ENCODE assay signal across 8 cellular contexts in genomic region chr10:79608505-79609375, GRCh38. TPM values are rescaled to one million over a fixed set of nuclear protein-coding genes. Genes with fewer than 3 reads are reported as not detected.
A peak's percentile ranks its signal among the peaks of the same experiment; 100 is the strongest.
DNase-seq lines count a peak whose midpoint lies in the region; ATAC-seq and TF ChIP-seq lines count a peak whose summit lies in the region.

No MANE protein-coding gene starts in this region.

- H3K4me1 Mint-ChIP-seq in T-cell, result peaks cover 0 to 7% (median 0%) of the 10 kb centered on the region in 3 donors
- peaks cover 6% of the 10 kb centered on the region for H3K4me1 Mint-ChIP-seq in endothelial cell (ENCODE audit: unreplicated experiment)

- H3K4me3 ChIP-seq in DND-41 (ENCODE audit: low read depth in 1 of 2, low read length in 2 of 2) (no peak overlapping the region), osteoblast (ENCODE audit: insufficient read depth, low read length) (no peak overlapping the region)

- H4K20me1 ChIP-seq in DND-41 (ENCODE audit: insufficient read depth, low read length), result no peaks in the 10 kb centered on the region
- H4K20me1 ChIP-seq in osteoblast (ENCODE audit: insufficient read depth, low read length), result no peaks in the 10 kb centered on the region

- H3K79me2 ChIP-seq in DND-41 (ENCODE audit: insufficient read depth, low read length), result no peaks in the 10 kb centered on the region
- H3K79me2 ChIP-seq in osteoblast (ENCODE audit: insufficient read depth, low read length), result no peaks in the 10 kb centered on the region

- H3K27me3 ChIP-seq in DND-41 (ENCODE audit: insufficient read depth, low read length, poor library complexity) (no peaks in the 10 kb centered on the region), osteoblast (ENCODE audit: insufficient read depth, low read length) (peaks cover 22% of the 10 kb centered on the region)

- H3K9me3 ChIP-seq in DND-41 (ENCODE audit: insufficient read depth, low read length, severe bottlenecking) (no peaks in the 10 kb centered on the region), osteoblast (ENCODE audit: low read depth, low read length) (no peaks in the 10 kb centered on the region)

- no peak overlapping the region for H3K27ac ChIP-seq in DND-41 (ENCODE audit: low read length)
- no peak overlapping the region for H3K27ac ChIP-seq in osteoblast (ENCODE audit: low read depth, low read length)

- no peak overlapping the region for H3K4me3 Mint-ChIP-seq in T-cell
- no peak overlapping the region for H3K4me3 Mint-ChIP-seq in endothelial cell (ENCODE audit: unreplicated experiment)

- peak; percentile 46 for DNase-seq in DND-41
- peak; percentile 61 for DNase-seq in HEK293T (ENCODE audit: extremely low spot score)
- peak in 19 of 34 experiments; percentile 4 to 36 (median 19) for DNase-seq in T-cell
- peak; percentile 70 for DNase-seq in endothelial cell (ENCODE audit: low spot score)
- no peak for DNase-seq in osteoblast (ENCODE audit: insufficient read length, low spot score, missing footprints)
- no peak for DNase-seq in NCI-H2081 treated with DMSO at 0.1 percent for 48 hours (lab: John Stamatoyannopoulos, UW)
- DNase-seq in AG20443 (ENCODE audit: low spot score), result no peak

- ATAC-seq in DND-41 (ENCODE audit: insufficient read depth, low read depth) (peak; percentile 73), T-cell (replicated peaks in 1 of 4) (no peak), HG03280 (IDR thresholded peaks at IDR 0.05; ENCODE audit: unreplicated experiment) (no peak)

- TF ChIP-seq CTCF in DND-41 (IDR thresholded peaks at IDR 0.05; ENCODE audit: borderline replicate concordance, extremely low read depth, low read length, poor library complexity, severe bottlenecking), result peak; percentile 73
- peak; percentile 70 for TF ChIP-seq CTCF in endothelial cell (IDR thresholded peaks at IDR 0.05; ENCODE audit: unreplicated experiment)
- TF ChIP-seq CTCF in osteoblast (IDR thresholded peaks at IDR 0.05; ENCODE audit: extremely low read depth, low read depth, low read length), result peak; percentile 61

- POLR2A ChIA-PET in HEK293T (lab: Yijun Ruan, JAX), result no interaction called here
- POLR2A ChIA-PET in T-cell (lab: Charles Lee), result no interaction called here

- H3K4me2 ChIP-seq in DND-41 (ENCODE audit: insufficient read depth, low read length), result no peak overlapping the region
- no peak overlapping the region for H3K4me2 ChIP-seq in osteoblast (ENCODE audit: insufficient read depth, low read length)

- H3K27me3 Mint-ChIP-seq in T-cell (peaks cover 0 to 4% of the 10 kb centered on the region in 2 donors), endothelial cell (ENCODE audit: unreplicated experiment) (peaks cover 6% of the 10 kb centered on the region)

- H3K4me1 ChIP-seq in DND-41 (ENCODE audit: insufficient read depth, low read length) (no peaks in the 10 kb centered on the region), osteoblast (ENCODE audit: insufficient read depth, low read length) (no peaks in the 10 kb centered on the region)

- no peak overlapping the region for H3K9ac ChIP-seq in DND-41 (ENCODE audit: low read depth, low read length)

- H3K9me3 Mint-ChIP-seq in T-cell (no peaks in the 10 kb centered on the region), endothelial cell (ENCODE audit: unreplicated experiment) (no peaks in the 10 kb centered on the region)

- no peak overlapping the region for H3K27ac Mint-ChIP-seq in T-cell
- no peak overlapping the region for H3K27ac Mint-ChIP-seq in endothelial cell (ENCODE audit: unreplicated experiment)

- CTCF ChIA-PET in HEK293T (lab: Yijun Ruan, JAX) (interaction anchor here (1.0 kb wide), 1 partner anchor 15 kb away, joined by 4 read pairs; no protein-coding TSS in a partner anchor), T-cell (lab: Charles Lee) (no interaction called here)

- no peaks in the 10 kb centered on the region for H3K36me3 ChIP-seq in DND-41 (ENCODE audit: insufficient read depth, low read length)
- H3K36me3 ChIP-seq in osteoblast (ENCODE audit: insufficient read depth, low read length), result no peaks in the 10 kb centered on the region

- H2AFZ ChIP-seq in DND-41 (ENCODE audit: low read depth, low read length) (no peak overlapping the region), osteoblast (ENCODE audit: low read length) (no peak overlapping the region)

- H3K36me3 Mint-ChIP-seq in T-cell (no peaks in the 10 kb centered on the region), endothelial cell (ENCODE audit: low read depth, unreplicated experiment) (peaks cover under 1% of the 10 kb centered on the region)

TF ChIP-seq in HEK293T, 16 proteins besides CTCF, POLR2A, EP300 and RAD21:
- TF ChIP-seq FOXK2 (IDR thresholded peaks at IDR 0.05) (no peak), SP1 (IDR thresholded peaks at IDR 0.05) (no peak), ARNT (IDR thresholded peaks at IDR 0.05) (0 out of 2 replicates have a peak, but pooled peaks have one; percentile 22), TARDBP (IDR thresholded peaks at IDR 0.05) (no peak)
- TF ChIP-seq, protein P1, sequence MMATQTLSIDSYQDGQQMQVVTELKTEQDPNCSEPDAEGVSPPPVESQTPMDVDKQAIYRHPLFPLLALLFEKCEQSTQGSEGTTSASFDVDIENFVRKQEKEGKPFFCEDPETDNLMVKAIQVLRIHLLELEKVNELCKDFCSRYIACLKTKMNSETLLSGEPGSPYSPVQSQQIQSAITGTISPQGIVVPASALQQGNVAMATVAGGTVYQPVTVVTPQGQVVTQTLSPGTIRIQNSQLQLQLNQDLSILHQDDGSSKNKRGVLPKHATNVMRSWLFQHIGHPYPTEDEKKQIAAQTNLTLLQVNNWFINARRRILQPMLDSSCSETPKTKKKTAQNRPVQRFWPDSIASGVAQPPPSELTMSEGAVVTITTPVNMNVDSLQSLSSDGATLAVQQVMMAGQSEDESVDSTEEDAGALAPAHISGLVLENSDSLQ (IDR thresholded peaks at IDR 0.05), result peak; percentile 54; the same call in 1 of the 2 replicates

RNA-seq across cellular contexts. Expression of gene SFTPA1, which starts 2.0 kb away (rescaled TPM):
- total RNA-seq in T-cell (1 to 10 TPM in 3 of 5 donors, not detected in 2; 6.4 to 9.6 (median 8.4) TPM), endothelial cell (ENCODE audit: unreplicated experiment) (not detected), osteoblast (not detected in 2 replicates)

RNA-seq across cellular contexts. Expression of gene SFTPA2, which starts 48.5 kb away (rescaled TPM):
- total RNA-seq in T-cell (1 to 10 TPM in 3 of 5 donors, not detected in 2; 6.4 to 9.8 (median 8.9) TPM), endothelial cell (ENCODE audit: unreplicated experiment) (not detected), osteoblast (not detected in 2 replicates)

Comparison
In these comparisons a context has a peak if more than half of its experiments do, and no peak if none do; other contexts are left out.
1. DNase-seq: peak in DND-41 (single experiment), HEK293T (single experiment), T-cell (19 of 34) and endothelial cell (single experiment); none in osteoblast (single experiment), NCI-H2081 treated with DMSO at 0.1 percent for 48 hours (single experiment) and AG20443 (single experiment).
2. Peak in every context shown above with its lines, with median percentiles within 50 percentile points of each other: CTCF ChIP-seq.